1 cellular context compared by ENCODE assay signal in the genomic region with DNA sequence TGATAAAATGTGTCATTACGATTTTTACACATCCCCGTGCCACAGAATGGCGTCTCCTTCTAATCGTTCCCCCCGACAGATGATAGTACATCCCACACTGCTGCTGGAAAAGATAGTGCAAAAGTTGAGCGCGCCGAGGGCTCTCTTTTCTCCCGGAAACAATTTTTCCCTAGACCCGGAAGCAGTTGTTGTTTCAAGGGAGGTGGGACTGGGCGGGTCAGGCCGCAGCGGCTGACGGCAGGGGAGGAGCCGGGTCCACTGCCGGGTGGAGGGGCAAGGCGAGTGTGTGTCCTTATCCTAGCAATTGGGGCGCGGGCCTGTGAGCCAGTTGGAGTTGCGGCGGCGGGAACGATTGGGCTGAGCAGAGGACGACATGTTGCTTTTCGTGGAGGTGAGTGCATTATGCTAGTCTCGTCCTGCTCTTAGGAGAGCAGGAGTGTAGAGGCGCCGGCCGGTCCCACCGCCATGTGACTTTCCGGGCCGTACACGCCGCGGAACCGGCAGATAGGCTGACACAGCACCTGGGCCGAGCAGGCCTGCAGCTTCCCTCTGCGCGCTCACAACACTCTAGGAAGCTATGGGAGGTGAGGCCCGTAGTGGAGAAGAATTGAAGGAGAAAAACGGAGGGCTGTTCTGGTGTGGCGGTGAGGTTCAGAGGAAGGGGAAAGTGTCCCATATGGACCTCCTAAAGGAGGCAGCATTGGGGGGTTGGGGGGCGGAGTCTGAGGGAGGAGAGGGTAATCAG.
TF ChIP-seq lines count a peak whose summit lies in the region.

A gene (plus strand): TSS at position 248 of the 745 bp plus-strand sequence. CDS start 126 bp downstream, at position 374.

TF ChIP-seq in HEK293, 187 proteins besides CTCF, POLR2A, EP300 and RAD21 (continued from another document):
- TF ChIP-seq, protein P1, sequence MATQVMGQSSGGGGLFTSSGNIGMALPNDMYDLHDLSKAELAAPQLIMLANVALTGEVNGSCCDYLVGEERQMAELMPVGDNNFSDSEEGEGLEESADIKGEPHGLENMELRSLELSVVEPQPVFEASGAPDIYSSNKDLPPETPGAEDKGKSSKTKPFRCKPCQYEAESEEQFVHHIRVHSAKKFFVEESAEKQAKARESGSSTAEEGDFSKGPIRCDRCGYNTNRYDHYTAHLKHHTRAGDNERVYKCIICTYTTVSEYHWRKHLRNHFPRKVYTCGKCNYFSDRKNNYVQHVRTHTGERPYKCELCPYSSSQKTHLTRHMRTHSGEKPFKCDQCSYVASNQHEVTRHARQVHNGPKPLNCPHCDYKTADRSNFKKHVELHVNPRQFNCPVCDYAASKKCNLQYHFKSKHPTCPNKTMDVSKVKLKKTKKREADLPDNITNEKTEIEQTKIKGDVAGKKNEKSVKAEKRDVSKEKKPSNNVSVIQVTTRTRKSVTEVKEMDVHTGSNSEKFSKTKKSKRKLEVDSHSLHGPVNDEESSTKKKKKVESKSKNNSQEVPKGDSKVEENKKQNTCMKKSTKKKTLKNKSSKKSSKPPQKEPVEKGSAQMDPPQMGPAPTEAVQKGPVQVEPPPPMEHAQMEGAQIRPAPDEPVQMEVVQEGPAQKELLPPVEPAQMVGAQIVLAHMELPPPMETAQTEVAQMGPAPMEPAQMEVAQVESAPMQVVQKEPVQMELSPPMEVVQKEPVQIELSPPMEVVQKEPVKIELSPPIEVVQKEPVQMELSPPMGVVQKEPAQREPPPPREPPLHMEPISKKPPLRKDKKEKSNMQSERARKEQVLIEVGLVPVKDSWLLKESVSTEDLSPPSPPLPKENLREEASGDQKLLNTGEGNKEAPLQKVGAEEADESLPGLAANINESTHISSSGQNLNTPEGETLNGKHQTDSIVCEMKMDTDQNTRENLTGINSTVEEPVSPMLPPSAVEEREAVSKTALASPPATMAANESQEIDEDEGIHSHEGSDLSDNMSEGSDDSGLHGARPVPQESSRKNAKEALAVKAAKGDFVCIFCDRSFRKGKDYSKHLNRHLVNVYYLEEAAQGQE (tag by site-specific recombination; IDR thresholded peaks at IDR 0.05) = peak; percentile 9
- TF ChIP-seq ZNF24 (tag by site-specific recombination; IDR thresholded peaks at IDR 0.05) (peak; percentile 74), ZNF560 (tag by site-specific recombination; IDR thresholded peaks at IDR 0.05; ENCODE audit: borderline replicate concordance) (no peak), ZNF785 (tag by site-specific recombination; IDR thresholded peaks at IDR 0.05) (0 out of 2 replicates have a peak, but pooled peaks have one; percentile 55), ZFHX2 (tag by site-specific recombination; conservative IDR thresholded peaks at IDR 0.05) (peak; percentile 88), ZNF223 (tag by site-specific recombination; IDR thresholded peaks at IDR 0.05) (no peak), ZNF433 (tag by site-specific recombination; IDR thresholded peaks at IDR 0.05; ENCODE audit: low read depth) (no peak), MYNN (tag by site-specific recombination; IDR thresholded peaks at IDR 0.05; ENCODE audit: borderline replicate concordance) (peak; percentile 47; the same call in 1 of the 2 replicates), ZNF776 (tag by site-specific recombination; IDR thresholded peaks at IDR 0.05; ENCODE audit: borderline replicate concordance) (peak; percentile 75; the same call in 1 of the 2 replicates), ZNF629 (tag by site-specific recombination; IDR thresholded peaks at IDR 0.05) (peak; percentile 76), ZBTB48 (tag by site-specific recombination; IDR thresholded peaks at IDR 0.05) (peak; percentile 16; the same call in 1 of the 2 replicates), ZNF391 (tag by site-specific recombination; IDR thresholded peaks at IDR 0.05; ENCODE audit: borderline replicate concordance, low read depth) (peak; percentile 60; the same call in 1 of the 2 replicates), YY2 (tag by site-specific recombination; IDR thresholded peaks at IDR 0.05) (0 out of 2 replicates have a peak, but pooled peaks have one; percentile 53), KLF8 (tag by site-specific recombination; IDR thresholded peaks at IDR 0.05) (peak; percentile 94), YY1 (tag by site-specific recombination; IDR thresholded peaks at IDR 0.05) (peak; percentile 65), ZNF311 (tag by site-specific recombination; IDR thresholded peaks at IDR 0.05; ENCODE audit: borderline replicate concordance) (no peak), SP7 (tag by site-specific recombination; IDR thresholded peaks at IDR 0.05) (peak; percentile 82), ZNF19 (tag by site-specific recombination; IDR thresholded peaks at IDR 0.05; ENCODE audit: low read depth) (no peak)
- TF ChIP-seq, protein P2, sequence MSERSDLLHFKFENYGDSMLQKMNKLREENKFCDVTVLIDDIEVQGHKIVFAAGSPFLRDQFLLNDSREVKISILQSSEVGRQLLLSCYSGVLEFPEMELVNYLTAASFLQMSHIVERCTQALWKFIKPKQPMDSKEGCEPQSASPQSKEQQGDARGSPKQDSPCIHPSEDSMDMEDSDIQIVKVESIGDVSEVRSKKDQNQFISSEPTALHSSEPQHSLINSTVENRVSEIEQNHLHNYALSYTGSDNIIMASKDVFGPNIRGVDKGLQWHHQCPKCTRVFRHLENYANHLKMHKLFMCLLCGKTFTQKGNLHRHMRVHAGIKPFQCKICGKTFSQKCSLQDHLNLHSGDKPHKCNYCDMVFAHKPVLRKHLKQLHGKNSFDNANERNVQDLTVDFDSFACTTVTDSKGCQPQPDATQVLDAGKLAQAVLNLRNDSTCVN (tag by site-specific recombination; optimal IDR thresholded peaks at IDR 0.05) = peak; percentile 98
- TF ChIP-seq, protein P3, sequence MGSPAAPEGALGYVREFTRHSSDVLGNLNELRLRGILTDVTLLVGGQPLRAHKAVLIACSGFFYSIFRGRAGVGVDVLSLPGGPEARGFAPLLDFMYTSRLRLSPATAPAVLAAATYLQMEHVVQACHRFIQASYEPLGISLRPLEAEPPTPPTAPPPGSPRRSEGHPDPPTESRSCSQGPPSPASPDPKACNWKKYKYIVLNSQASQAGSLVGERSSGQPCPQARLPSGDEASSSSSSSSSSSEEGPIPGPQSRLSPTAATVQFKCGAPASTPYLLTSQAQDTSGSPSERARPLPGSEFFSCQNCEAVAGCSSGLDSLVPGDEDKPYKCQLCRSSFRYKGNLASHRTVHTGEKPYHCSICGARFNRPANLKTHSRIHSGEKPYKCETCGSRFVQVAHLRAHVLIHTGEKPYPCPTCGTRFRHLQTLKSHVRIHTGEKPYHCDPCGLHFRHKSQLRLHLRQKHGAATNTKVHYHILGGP (tag by site-specific recombination; IDR thresholded peaks at IDR 0.05) = no peak
